ENCODE assay signal across 1 cellular context in the genomic region with DNA sequence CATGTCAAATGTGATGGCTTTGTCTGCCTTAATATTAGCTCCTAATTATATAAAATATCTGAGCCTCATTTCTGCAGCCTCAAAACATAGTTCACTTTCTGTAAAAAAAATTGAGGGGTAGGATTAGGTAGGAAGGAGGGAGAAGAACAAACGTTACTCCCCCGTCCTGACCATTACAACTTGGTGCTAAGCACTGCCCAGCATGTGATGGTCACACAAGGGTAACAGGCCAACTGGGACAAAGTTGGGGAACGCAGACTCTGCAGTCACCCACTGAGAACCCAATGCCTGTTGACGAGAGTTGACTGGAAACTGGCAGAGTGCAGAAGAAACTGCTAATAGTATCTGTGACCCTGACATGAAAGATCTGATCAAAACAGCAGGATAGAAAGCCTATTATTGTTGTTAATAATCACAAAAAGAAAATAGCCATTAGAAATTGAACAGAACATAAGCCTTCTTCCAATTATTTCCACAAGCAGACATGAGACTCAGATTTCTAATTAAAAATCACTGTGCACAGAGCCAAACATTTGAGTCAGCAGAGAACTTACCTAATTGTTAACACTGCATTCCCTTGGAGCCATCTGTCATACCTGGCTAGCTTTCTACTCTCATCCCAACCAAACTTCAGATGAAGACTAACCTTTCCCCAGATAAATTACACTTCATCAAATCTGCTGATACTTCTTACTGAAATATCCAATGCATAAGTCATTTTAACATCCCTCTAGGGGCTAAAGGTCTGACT.
TF ChIP-seq lines count a peak whose summit lies in the region.

No MANE protein-coding gene starts in this region.

TF ChIP-seq in K562, 482 proteins besides CTCF, POLR2A, EP300 and RAD21 (continued from another document and continues in another):
- TF ChIP-seq, protein P1, sequence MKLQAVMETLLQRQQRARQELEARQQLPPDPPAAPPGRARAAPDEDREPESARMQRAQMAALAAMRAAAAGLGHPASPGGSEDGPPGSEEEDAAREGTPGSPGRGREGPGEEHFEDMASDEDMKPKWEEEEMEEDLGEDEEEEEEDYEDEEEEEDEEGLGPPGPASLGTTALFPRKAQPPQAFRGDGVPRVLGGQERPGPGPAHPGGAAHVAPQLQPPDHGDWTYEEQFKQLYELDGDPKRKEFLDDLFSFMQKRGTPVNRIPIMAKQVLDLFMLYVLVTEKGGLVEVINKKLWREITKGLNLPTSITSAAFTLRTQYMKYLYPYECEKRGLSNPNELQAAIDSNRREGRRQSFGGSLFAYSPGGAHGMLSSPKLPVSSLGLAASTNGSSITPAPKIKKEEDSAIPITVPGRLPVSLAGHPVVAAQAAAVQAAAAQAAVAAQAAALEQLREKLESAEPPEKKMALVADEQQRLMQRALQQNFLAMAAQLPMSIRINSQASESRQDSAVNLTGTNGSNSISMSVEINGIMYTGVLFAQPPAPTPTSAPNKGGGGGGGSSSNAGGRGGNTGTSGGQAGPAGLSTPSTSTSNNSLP (IDR thresholded peaks at IDR 0.05; ENCODE audit: borderline replicate concordance, low read depth, low read length), result no peak
- TF ChIP-seq ZC3H4 (CRISPR knock-in tag; IDR thresholded peaks at IDR 0.05; ENCODE audit: borderline replicate concordance) (no peak), NFYB (IDR thresholded peaks at IDR 0.05; ENCODE audit: extremely low read depth, insufficient read length) (no peak), KDM1A (IDR thresholded peaks at IDR 0.05) (peak in 1 of 2 experiments; percentile 10; a peak in 1 of 4 replicates), CREB1 (IDR thresholded peaks at IDR 0.05) (no peak), CREB1 (CRISPR knock-in tag; IDR thresholded peaks at IDR 0.05) (no peak), RBM15 (IDR thresholded peaks at IDR 0.05; ENCODE audit: insufficient read depth, low read length) (no peak), RBM14 (IDR thresholded peaks at IDR 0.05; ENCODE audit: borderline replicate concordance, insufficient read depth, low read depth, low read length) (no peak), ELF2 (CRISPR knock-in tag; IDR thresholded peaks at IDR 0.05) (no peak), TEAD2 (tag; IDR thresholded peaks at IDR 0.05) (no peak), OTX1 (CRISPR knock-in tag; IDR thresholded peaks at IDR 0.05) (0 out of 2 replicates have a peak, but pooled peaks have one; percentile 37), NELFE (IDR thresholded peaks at IDR 0.05; ENCODE audit: insufficient read depth, insufficient read length) (no peak), ZNF12 (CRISPR knock-in tag; IDR thresholded peaks at IDR 0.05) (no peak), ZFX (CRISPR knock-in tag; IDR thresholded peaks at IDR 0.05) (no peak), ZNF408 (CRISPR knock-in tag; IDR thresholded peaks at IDR 0.05; ENCODE audit: low read depth) (no peak), MAZ (CRISPR knock-in tag; conservative IDR thresholded peaks at IDR 0.05 in 1 of 2, IDR thresholded peaks at IDR 0.05 in 1 of 2) (peak in 1 of 2 experiments; percentile 16; a peak in 1 of 4 replicates), BDP1 (IDR thresholded peaks at IDR 0.05; ENCODE audit: insufficient read depth, insufficient read length) (no peak), DDX20 (tag; IDR thresholded peaks at IDR 0.05; ENCODE audit: low read depth) (no peak), ARID1B (IDR thresholded peaks at IDR 0.05) (no peak)
- TF ChIP-seq, protein P2, sequence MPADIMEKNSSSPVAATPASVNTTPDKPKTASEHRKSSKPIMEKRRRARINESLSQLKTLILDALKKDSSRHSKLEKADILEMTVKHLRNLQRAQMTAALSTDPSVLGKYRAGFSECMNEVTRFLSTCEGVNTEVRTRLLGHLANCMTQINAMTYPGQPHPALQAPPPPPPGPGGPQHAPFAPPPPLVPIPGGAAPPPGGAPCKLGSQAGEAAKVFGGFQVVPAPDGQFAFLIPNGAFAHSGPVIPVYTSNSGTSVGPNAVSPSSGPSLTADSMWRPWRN (IDR thresholded peaks at IDR 0.05; ENCODE audit: low read depth), result no peak
- TF ChIP-seq, protein P3, sequence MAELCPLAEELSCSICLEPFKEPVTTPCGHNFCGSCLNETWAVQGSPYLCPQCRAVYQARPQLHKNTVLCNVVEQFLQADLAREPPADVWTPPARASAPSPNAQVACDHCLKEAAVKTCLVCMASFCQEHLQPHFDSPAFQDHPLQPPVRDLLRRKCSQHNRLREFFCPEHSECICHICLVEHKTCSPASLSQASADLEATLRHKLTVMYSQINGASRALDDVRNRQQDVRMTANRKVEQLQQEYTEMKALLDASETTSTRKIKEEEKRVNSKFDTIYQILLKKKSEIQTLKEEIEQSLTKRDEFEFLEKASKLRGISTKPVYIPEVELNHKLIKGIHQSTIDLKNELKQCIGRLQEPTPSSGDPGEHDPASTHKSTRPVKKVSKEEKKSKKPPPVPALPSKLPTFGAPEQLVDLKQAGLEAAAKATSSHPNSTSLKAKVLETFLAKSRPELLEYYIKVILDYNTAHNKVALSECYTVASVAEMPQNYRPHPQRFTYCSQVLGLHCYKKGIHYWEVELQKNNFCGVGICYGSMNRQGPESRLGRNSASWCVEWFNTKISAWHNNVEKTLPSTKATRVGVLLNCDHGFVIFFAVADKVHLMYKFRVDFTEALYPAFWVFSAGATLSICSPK (IDR thresholded peaks at IDR 0.05; ENCODE audit: borderline replicate concordance), result no peak
- TF ChIP-seq, protein P4, sequence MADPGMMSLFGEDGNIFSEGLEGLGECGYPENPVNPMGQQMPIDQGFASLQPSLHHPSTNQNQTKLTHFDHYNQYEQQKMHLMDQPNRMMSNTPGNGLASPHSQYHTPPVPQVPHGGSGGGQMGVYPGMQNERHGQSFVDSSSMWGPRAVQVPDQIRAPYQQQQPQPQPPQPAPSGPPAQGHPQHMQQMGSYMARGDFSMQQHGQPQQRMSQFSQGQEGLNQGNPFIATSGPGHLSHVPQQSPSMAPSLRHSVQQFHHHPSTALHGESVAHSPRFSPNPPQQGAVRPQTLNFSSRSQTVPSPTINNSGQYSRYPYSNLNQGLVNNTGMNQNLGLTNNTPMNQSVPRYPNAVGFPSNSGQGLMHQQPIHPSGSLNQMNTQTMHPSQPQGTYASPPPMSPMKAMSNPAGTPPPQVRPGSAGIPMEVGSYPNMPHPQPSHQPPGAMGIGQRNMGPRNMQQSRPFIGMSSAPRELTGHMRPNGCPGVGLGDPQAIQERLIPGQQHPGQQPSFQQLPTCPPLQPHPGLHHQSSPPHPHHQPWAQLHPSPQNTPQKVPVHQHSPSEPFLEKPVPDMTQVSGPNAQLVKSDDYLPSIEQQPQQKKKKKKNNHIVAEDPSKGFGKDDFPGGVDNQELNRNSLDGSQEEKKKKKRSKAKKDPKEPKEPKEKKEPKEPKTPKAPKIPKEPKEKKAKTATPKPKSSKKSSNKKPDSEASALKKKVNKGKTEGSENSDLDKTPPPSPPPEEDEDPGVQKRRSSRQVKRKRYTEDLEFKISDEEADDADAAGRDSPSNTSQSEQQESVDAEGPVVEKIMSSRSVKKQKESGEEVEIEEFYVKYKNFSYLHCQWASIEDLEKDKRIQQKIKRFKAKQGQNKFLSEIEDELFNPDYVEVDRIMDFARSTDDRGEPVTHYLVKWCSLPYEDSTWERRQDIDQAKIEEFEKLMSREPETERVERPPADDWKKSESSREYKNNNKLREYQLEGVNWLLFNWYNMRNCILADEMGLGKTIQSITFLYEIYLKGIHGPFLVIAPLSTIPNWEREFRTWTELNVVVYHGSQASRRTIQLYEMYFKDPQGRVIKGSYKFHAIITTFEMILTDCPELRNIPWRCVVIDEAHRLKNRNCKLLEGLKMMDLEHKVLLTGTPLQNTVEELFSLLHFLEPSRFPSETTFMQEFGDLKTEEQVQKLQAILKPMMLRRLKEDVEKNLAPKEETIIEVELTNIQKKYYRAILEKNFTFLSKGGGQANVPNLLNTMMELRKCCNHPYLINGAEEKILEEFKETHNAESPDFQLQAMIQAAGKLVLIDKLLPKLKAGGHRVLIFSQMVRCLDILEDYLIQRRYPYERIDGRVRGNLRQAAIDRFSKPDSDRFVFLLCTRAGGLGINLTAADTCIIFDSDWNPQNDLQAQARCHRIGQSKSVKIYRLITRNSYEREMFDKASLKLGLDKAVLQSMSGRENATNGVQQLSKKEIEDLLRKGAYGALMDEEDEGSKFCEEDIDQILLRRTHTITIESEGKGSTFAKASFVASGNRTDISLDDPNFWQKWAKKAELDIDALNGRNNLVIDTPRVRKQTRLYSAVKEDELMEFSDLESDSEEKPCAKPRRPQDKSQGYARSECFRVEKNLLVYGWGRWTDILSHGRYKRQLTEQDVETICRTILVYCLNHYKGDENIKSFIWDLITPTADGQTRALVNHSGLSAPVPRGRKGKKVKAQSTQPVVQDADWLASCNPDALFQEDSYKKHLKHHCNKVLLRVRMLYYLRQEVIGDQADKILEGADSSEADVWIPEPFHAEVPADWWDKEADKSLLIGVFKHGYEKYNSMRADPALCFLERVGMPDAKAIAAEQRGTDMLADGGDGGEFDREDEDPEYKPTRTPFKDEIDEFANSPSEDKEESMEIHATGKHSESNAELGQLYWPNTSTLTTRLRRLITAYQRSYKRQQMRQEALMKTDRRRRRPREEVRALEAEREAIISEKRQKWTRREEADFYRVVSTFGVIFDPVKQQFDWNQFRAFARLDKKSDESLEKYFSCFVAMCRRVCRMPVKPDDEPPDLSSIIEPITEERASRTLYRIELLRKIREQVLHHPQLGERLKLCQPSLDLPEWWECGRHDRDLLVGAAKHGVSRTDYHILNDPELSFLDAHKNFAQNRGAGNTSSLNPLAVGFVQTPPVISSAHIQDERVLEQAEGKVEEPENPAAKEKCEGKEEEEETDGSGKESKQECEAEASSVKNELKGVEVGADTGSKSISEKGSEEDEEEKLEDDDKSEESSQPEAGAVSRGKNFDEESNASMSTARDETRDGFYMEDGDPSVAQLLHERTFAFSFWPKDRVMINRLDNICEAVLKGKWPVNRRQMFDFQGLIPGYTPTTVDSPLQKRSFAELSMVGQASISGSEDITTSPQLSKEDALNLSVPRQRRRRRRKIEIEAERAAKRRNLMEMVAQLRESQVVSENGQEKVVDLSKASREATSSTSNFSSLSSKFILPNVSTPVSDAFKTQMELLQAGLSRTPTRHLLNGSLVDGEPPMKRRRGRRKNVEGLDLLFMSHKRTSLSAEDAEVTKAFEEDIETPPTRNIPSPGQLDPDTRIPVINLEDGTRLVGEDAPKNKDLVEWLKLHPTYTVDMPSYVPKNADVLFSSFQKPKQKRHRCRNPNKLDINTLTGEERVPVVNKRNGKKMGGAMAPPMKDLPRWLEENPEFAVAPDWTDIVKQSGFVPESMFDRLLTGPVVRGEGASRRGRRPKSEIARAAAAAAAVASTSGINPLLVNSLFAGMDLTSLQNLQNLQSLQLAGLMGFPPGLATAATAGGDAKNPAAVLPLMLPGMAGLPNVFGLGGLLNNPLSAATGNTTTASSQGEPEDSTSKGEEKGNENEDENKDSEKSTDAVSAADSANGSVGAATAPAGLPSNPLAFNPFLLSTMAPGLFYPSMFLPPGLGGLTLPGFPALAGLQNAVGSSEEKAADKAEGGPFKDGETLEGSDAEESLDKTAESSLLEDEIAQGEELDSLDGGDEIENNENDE (IDR thresholded peaks at IDR 0.05; ENCODE audit: low read depth, low read length), result no peak
- TF ChIP-seq, protein P5, sequence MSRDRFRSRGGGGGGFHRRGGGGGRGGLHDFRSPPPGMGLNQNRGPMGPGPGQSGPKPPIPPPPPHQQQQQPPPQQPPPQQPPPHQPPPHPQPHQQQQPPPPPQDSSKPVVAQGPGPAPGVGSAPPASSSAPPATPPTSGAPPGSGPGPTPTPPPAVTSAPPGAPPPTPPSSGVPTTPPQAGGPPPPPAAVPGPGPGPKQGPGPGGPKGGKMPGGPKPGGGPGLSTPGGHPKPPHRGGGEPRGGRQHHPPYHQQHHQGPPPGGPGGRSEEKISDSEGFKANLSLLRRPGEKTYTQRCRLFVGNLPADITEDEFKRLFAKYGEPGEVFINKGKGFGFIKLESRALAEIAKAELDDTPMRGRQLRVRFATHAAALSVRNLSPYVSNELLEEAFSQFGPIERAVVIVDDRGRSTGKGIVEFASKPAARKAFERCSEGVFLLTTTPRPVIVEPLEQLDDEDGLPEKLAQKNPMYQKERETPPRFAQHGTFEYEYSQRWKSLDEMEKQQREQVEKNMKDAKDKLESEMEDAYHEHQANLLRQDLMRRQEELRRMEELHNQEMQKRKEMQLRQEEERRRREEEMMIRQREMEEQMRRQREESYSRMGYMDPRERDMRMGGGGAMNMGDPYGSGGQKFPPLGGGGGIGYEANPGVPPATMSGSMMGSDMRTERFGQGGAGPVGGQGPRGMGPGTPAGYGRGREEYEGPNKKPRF (IDR thresholded peaks at IDR 0.05; ENCODE audit: low read depth, low read length), result no peak
- TF ChIP-seq, protein P6, sequence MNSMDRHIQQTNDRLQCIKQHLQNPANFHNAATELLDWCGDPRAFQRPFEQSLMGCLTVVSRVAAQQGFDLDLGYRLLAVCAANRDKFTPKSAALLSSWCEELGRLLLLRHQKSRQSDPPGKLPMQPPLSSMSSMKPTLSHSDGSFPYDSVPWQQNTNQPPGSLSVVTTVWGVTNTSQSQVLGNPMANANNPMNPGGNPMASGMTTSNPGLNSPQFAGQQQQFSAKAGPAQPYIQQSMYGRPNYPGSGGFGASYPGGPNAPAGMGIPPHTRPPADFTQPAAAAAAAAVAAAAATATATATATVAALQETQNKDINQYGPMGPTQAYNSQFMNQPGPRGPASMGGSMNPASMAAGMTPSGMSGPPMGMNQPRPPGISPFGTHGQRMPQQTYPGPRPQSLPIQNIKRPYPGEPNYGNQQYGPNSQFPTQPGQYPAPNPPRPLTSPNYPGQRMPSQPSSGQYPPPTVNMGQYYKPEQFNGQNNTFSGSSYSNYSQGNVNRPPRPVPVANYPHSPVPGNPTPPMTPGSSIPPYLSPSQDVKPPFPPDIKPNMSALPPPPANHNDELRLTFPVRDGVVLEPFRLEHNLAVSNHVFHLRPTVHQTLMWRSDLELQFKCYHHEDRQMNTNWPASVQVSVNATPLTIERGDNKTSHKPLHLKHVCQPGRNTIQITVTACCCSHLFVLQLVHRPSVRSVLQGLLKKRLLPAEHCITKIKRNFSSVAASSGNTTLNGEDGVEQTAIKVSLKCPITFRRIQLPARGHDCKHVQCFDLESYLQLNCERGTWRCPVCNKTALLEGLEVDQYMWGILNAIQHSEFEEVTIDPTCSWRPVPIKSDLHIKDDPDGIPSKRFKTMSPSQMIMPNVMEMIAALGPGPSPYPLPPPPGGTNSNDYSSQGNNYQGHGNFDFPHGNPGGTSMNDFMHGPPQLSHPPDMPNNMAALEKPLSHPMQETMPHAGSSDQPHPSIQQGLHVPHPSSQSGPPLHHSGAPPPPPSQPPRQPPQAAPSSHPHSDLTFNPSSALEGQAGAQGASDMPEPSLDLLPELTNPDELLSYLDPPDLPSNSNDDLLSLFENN (IDR thresholded peaks at IDR 0.05; ENCODE audit: low read depth in 2 of 2, low read length in 2 of 2), result no peak
- TF ChIP-seq, protein P7, sequence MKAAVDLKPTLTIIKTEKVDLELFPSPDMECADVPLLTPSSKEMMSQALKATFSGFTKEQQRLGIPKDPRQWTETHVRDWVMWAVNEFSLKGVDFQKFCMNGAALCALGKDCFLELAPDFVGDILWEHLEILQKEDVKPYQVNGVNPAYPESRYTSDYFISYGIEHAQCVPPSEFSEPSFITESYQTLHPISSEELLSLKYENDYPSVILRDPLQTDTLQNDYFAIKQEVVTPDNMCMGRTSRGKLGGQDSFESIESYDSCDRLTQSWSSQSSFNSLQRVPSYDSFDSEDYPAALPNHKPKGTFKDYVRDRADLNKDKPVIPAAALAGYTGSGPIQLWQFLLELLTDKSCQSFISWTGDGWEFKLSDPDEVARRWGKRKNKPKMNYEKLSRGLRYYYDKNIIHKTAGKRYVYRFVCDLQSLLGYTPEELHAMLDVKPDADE (conservative IDR thresholded peaks at IDR 0.05; ENCODE audit: control insufficient read depth, low read depth, low read length), result no peak
